Comparison of ENCODE assay signal across 1 cellular context in genomic region chr7:106660862-106661720, GRCh38.
A peak's percentile ranks its signal among the peaks of the same experiment; 100 is the strongest.
TF ChIP-seq lines count a peak whose summit lies in the region.

Gene CCDC71L, minus strand, starts transcription at chr7:106661158. Its CDS starts 262 bp downstream, at chr7:106660896.

TF ChIP-seq in H1, 55 proteins besides CTCF, POLR2A, EP300 and RAD21:
- TF ChIP-seq CREB1 (IDR thresholded peaks at IDR 0.05), result peak; percentile 64
- TF ChIP-seq RXRA (IDR thresholded peaks at IDR 0.05; ENCODE audit: insufficient read depth, low read depth, low read length), result no peak
- TF ChIP-seq KDM5A (IDR thresholded peaks at IDR 0.05; ENCODE audit: low read length), result no peak
- TF ChIP-seq ATF3 (IDR thresholded peaks at IDR 0.05; ENCODE audit: insufficient read depth, low read depth, low read length), result no peak
- no peak for TF ChIP-seq SIN3A (conservative IDR thresholded peaks at IDR 0.05 in 1 of 2, IDR thresholded peaks at IDR 0.05 in 1 of 2; ENCODE audit: low read depth in 1 of 2, low read length in 2 of 2)
- TF ChIP-seq RNF2 (IDR thresholded peaks at IDR 0.05; ENCODE audit: borderline replicate concordance, low read depth, low read length, missing control alignments, poor library complexity, severe bottlenecking), result no peak
- TF ChIP-seq SIRT6 (IDR thresholded peaks at IDR 0.05; ENCODE audit: low read length), result no peak
- TF ChIP-seq ASH2L (IDR thresholded peaks at IDR 0.05; ENCODE audit: low read length), result peak; percentile 79
- no peak for TF ChIP-seq JUND (IDR thresholded peaks at IDR 0.05; ENCODE audit: low read length)
- no peak for TF ChIP-seq SP1 (IDR thresholded peaks at IDR 0.05; ENCODE audit: low read depth, low read length)
- TF ChIP-seq POU5F1 (IDR thresholded peaks at IDR 0.05; ENCODE audit: low read depth, low read length), result no peak
- TF ChIP-seq EZH2 (IDR thresholded peaks at IDR 0.05; ENCODE audit: low read depth, low read length, severe bottlenecking), result no peak
- TF ChIP-seq POLR2AphosphoS5 (IDR thresholded peaks at IDR 0.05; ENCODE audit: low read depth, low read length), result no peak
- TF ChIP-seq YY1 (IDR thresholded peaks at IDR 0.05; ENCODE audit: low read depth, low read length), result peak; percentile 96
- TF ChIP-seq BCL11A (IDR thresholded peaks at IDR 0.05; ENCODE audit: low read depth in 2 of 2, low read length in 2 of 2), result no peak
- no peak for TF ChIP-seq SIX5 (IDR thresholded peaks at IDR 0.05; ENCODE audit: low read depth, low read length)
- TF ChIP-seq NANOG (IDR thresholded peaks at IDR 0.05; ENCODE audit: insufficient read depth, low read depth, low read length, poor library complexity, severe bottlenecking), result no peak
- no peak for TF ChIP-seq JUN (IDR thresholded peaks at IDR 0.05; ENCODE audit: low read depth, low read length)
- no peak for TF ChIP-seq SRF (IDR thresholded peaks at IDR 0.05; ENCODE audit: low read depth, low read length)
- TF ChIP-seq RBBP5 (IDR thresholded peaks at IDR 0.05; ENCODE audit: borderline replicate concordance, low read depth, low read length), result peak; percentile 79; the same call in 1 of the 2 replicates
- no peak for TF ChIP-seq NRF1 (IDR thresholded peaks at IDR 0.05; ENCODE audit: low read depth, low read length)
- no peak for TF ChIP-seq ZNF274 (IDR thresholded peaks at IDR 0.05; ENCODE audit: borderline replicate concordance, extremely low read depth, low read length)
- TF ChIP-seq SAP30 (IDR thresholded peaks at IDR 0.05; ENCODE audit: insufficient read depth, insufficient replicate concordance, low read length), result no peak
- TF ChIP-seq E2F6 (IDR thresholded peaks at IDR 0.05), result peak; percentile 22; the same call in 1 of the 2 replicates
- no peak for TF ChIP-seq CHD7 (IDR thresholded peaks at IDR 0.05; ENCODE audit: insufficient replicate concordance, low read length)
- no peak for TF ChIP-seq SP4 (IDR thresholded peaks at IDR 0.05; ENCODE audit: low read length)
- peak; percentile 69 for TF ChIP-seq PHF8 (conservative IDR thresholded peaks at IDR 0.05; ENCODE audit: low read depth, low read length)
- peak; percentile 85 for TF ChIP-seq KDM4A (IDR thresholded peaks at IDR 0.05; ENCODE audit: low read depth, low read length, severe bottlenecking)
- no peak for TF ChIP-seq CBX8 (IDR thresholded peaks at IDR 0.05; ENCODE audit: borderline replicate concordance, low read depth, low read length)
- TF ChIP-seq CBX5 (IDR thresholded peaks at IDR 0.05; ENCODE audit: low read depth, low read length), result no peak
- TF ChIP-seq CEBPB (IDR thresholded peaks at IDR 0.05; ENCODE audit: low read depth, low read length), result no peak; the same call in 1 of the 2 replicates
- TF ChIP-seq TEAD4 (IDR thresholded peaks at IDR 0.05; ENCODE audit: low read depth, low read length), result no peak
- TF ChIP-seq SP2 (IDR thresholded peaks at IDR 0.05; ENCODE audit: low read length), result no peak
- no peak for TF ChIP-seq KDM1A (IDR thresholded peaks at IDR 0.05; ENCODE audit: borderline replicate concordance, low read length)
- no peak for TF ChIP-seq GABPA (IDR thresholded peaks at IDR 0.05; ENCODE audit: borderline replicate concordance, insufficient read depth, low read length)
- TF ChIP-seq MAX (IDR thresholded peaks at IDR 0.05), result peak; percentile 53; the same call in 1 of the 2 replicates
- TF ChIP-seq EGR1 (IDR thresholded peaks at IDR 0.05; ENCODE audit: borderline replicate concordance, low read depth, low read length), result no peak
- no peak for TF ChIP-seq GTF2F1 (IDR thresholded peaks at IDR 0.05; ENCODE audit: borderline replicate concordance, low read depth, low read length)
- TF ChIP-seq USF2 (IDR thresholded peaks at IDR 0.05; ENCODE audit: low read length), result no peak
- TF ChIP-seq ATF2 (IDR thresholded peaks at IDR 0.05; ENCODE audit: low read length), result no peak
- no peak for TF ChIP-seq BACH1 (IDR thresholded peaks at IDR 0.05; ENCODE audit: low read length)
- no peak for TF ChIP-seq SUZ12 (IDR thresholded peaks at IDR 0.05; ENCODE audit: low read length)
- no peak for TF ChIP-seq MAFK (IDR thresholded peaks at IDR 0.05; ENCODE audit: low read depth, low read length)
- TF ChIP-seq BRCA1 (IDR thresholded peaks at IDR 0.05; ENCODE audit: low read depth, low read length), result no peak
- TF ChIP-seq TBP (IDR thresholded peaks at IDR 0.05; ENCODE audit: low read depth, low read length), result no peak
- no peak for TF ChIP-seq CHD2 (IDR thresholded peaks at IDR 0.05; ENCODE audit: low read length)
